ENCODE assay signal across 26 cellular contexts in the genomic region with DNA sequence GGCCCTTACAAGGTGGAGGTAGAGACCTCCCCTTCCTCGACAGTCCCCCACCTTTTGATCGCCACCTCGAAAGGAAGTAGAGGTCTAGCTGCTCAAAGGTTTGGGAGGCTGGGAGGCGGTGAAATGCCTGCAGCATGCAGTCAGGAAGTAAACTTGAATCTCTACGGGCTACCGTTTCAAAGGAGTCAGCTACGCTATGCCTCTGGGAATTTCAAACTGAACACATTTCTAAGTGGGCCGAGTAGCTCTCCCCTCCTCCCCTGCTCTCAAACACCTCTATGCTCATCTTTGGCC.
"Had no signal": no experiment of that assay in that cellular context is flagged by ENCODE, and none has a peak within 500 bp of the region (broad histone marks: within the 10 kb centered on the region; RNA-seq: fewer than 3 reads in every experiment).

No MANE protein-coding gene starts in this region.

- DNase-seq: activated CD4-positive, alpha-beta T cell treated with anti-CD3 and anti-CD28 coated beads for 1 hour; activated CD4-positive, alpha-beta T cell treated with anti-CD3 and anti-CD28 coated beads, Interleukin-2, amount 10 ng/mL, durations not matched to agents 7 days and 5 days; activated CD8-positive, alpha-beta memory T cell treated with anti-CD3 and anti-CD28 coated beads, Interleukin-2, amount 10 ng/mL, durations not matched to agents 7 days and 5 days; activated effector memory CD4-positive, alpha-beta T cell treated with Interleukin-2 at 50 U/mL for 16 hours; activated naive CD4-positive, alpha-beta T cell treated with Interleukin-2 at 50 U/mL for 16 hours; anterior cingulate cortex; dermis blood vessel endothelial cell; effector CD4-positive, alpha-beta T cell; left ventricle myocardium inferior; mucosa of descending colon; ovary; right lobe of liver; stimulated activated naive CD4-positive, alpha-beta T cell treated with Interleukin-2 at 50 U/mL for 16 hours; T1000; WERI-Rb-1 had no signal

- H3K9me3 Mint-ChIP-seq: activated CD4-positive, alpha-beta T cell treated with anti-CD3 and anti-CD28 coated beads, Interleukin-2, amount 10 ng/mL, durations not matched to agents 7 days and 5 days; central memory CD8-positive, alpha-beta T cell; nephron had no signal

- H3K27ac ChIP-seq: epithelial cell of prostate, left ventricle myocardium inferior, ovary, right lobe of liver, tibial nerve, WERI-Rb-1 had no signal

- FAIRE-seq: bronchial epithelial cell, frontal cortex, islet of Langerhans had no signal

- H3K4me1 Mint-ChIP-seq: activated CD4-positive, alpha-beta T cell treated with anti-CD3 and anti-CD28 coated beads, Interleukin-2, amount 10 ng/mL, durations not matched to agents 7 days and 5 days; activated CD8-positive, alpha-beta memory T cell treated with anti-CD3 and anti-CD28 coated beads, Interleukin-2, amount 10 ng/mL, durations not matched to agents 7 days and 5 days had no signal

- H3K36me3 Mint-ChIP-seq: activated CD8-positive, alpha-beta memory T cell treated with anti-CD3 and anti-CD28 coated beads, Interleukin-2, amount 10 ng/mL, durations not matched to agents 7 days and 5 days; activated naive CD8-positive, alpha-beta T cell had no signal

- H3K27me3 ChIP-seq: ovary, right lobe of liver, tibial nerve had no signal

- H3K27me3 Mint-ChIP-seq: activated CD8-positive, alpha-beta memory T cell treated with anti-CD3 and anti-CD28 coated beads, Interleukin-2, amount 10 ng/mL, durations not matched to agents 7 days and 5 days had no signal

- H3K36me3 ChIP-seq: left ventricle myocardium inferior, ovary, right lobe of liver, tibial nerve, WERI-Rb-1 had no signal

- H3K4me1 ChIP-seq: right lobe of liver, tibial nerve had no signal

- H3K27ac Mint-ChIP-seq: activated CD4-positive, alpha-beta T cell treated with anti-CD3 and anti-CD28 coated beads, Interleukin-2, amount 10 ng/mL, durations not matched to agents 7 days and 5 days; activated CD8-positive, alpha-beta memory T cell treated with anti-CD3 and anti-CD28 coated beads, Interleukin-2, amount 10 ng/mL, durations not matched to agents 7 days and 5 days; activated CD8-positive, alpha-beta T cell treated with anti-CD3 and anti-CD28 coated beads, Interleukin-2, amount 10 ng/mL, durations not matched to agents 7 days and 5 days; activated naive CD8-positive, alpha-beta T cell; nephron; progenitor cell of endocrine pancreas had no signal

- H3K4me3 Mint-ChIP-seq: activated CD4-positive, alpha-beta T cell treated with anti-CD3 and anti-CD28 coated beads, Interleukin-2, amount 10 ng/mL, durations not matched to agents 7 days and 5 days; activated CD8-positive, alpha-beta memory T cell treated with anti-CD3 and anti-CD28 coated beads, Interleukin-2, amount 10 ng/mL, durations not matched to agents 7 days and 5 days; activated CD8-positive, alpha-beta T cell treated with anti-CD3 and anti-CD28 coated beads, Interleukin-2, amount 10 ng/mL, durations not matched to agents 7 days and 5 days; activated naive CD8-positive, alpha-beta T cell; central memory CD8-positive, alpha-beta T cell; nephron had no signal

- H3K9me3 ChIP-seq: left ventricle myocardium inferior, mucosa of descending colon, ovary, right lobe of liver, tibial nerve had no signal

- H3K4me3 ChIP-seq: left ventricle myocardium inferior, lung, mucosa of descending colon, ovary, right lobe of liver, tibial nerve had no signal
